Comparison of ENCODE assay signal across 9 cellular contexts in the genomic region with DNA sequence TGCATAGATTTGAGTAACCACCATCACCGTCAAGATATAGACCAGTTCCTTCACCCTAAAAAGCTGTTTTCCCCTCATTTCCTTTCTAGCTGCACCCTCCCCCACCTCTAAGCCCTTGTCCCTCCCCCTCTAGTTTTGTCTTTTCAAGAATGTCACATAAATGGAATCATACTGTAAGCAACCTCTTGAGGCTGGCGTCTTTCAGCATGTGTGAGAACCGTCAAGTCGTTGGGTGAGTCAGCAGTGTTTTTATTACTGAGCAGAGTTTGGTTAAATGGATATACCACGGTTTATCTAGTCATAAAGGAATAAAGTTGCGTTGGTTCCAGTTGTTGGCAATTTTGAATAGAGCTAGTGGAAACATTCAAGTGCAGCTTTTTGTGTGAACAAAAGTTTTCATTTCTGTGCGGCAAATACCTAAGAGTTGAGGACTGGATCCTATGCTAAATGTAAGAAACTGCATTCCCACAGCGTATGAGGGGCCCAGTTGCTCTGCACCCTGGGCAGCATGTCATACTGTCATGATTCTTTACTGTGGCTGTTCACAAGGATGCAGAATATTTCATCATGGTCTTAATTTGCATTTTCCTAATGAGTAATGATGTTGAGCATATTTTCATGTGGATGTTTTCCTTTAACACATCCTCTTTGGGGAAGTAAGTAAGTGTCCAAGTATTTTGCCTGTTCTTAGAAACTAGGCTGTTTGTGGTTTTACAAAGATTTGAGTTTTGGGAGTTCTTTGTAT.
DNase-seq lines count a peak whose midpoint lies in the region; ATAC-seq and TF ChIP-seq lines count a peak whose summit lies in the region.
"Had no signal": no experiment of that assay in that cellular context is flagged by ENCODE, and none has a peak within 500 bp of the region (broad histone marks: within the 10 kb centered on the region; RNA-seq: fewer than 3 reads in every experiment).

No MANE protein-coding gene starts in this region.

- H3K9me3 ChIP-seq in breast epithelium (no peaks in the 10 kb centered on the region), IMR-90 (ENCODE audit: control insufficient read depth, insufficient read depth, low read length) (no peaks in the 10 kb centered on the region), transverse colon (no peaks in the 10 kb centered on the region)

- no peaks in the 10 kb centered on the region for H3K27me3 Mint-ChIP-seq in MCF 10A (ENCODE audit: insufficient read depth, unreplicated experiment)

- no peak overlapping the region for H3K18ac ChIP-seq in IMR-90 (ENCODE audit: low read depth, low read length)

- no peak overlapping the region for H2AK5ac ChIP-seq in IMR-90 (ENCODE audit: low read depth, low read length)

- POLR2A ChIA-PET in MCF 10A (lab: Yijun Ruan, JAX) (no interaction called here), IMR-90 (lab: Charles Lee; ENCODE audit: unreplicated experiment) (no interaction called here)

- no peak for TF ChIP-seq EP300 in transverse colon (IDR thresholded peaks at IDR 0.05; ENCODE audit: low read depth)

- peak; percentile 14 for DNase-seq in MCF 10A (ENCODE audit: unreplicated experiment)
- DNase-seq in breast epithelium (ENCODE audit: low spot score in 2 of 2) = no peak
- peak; percentile 80 for DNase-seq in IMR-90
- peak; percentile 70 for DNase-seq in brain microvascular endothelial cell
- peak; percentile 17 for DNase-seq in transverse colon
- no peak for DNase-seq in C1 segment of cervical spinal cord (lab: John Stamatoyannopoulos, UW)
- DNase-seq in NCI-H82 treated with DMSO at 0.1 percent for 48 hours (lab: John Stamatoyannopoulos, UW; ENCODE audit: unreplicated experiment) = no peak

- H4K20me1 ChIP-seq in IMR-90 (ENCODE audit: insufficient read depth, low read length) = peaks cover 5% of the 10 kb centered on the region; the same call in 1 of the 2 replicates

- CTCF ChIA-PET in MCF 10A (lab: Yijun Ruan, JAX) (interaction anchor here (0.6 kb wide), 2 partner anchors 9 to 359 kb away, joined by 3 read pairs; no protein-coding TSS in a partner anchor), IMR-90 (lab: Yijun Ruan, JAX) (interaction anchor here (1.5 kb wide), 1 partner anchor 12 kb away, joined by 4 read pairs; no protein-coding TSS in a partner anchor)

- no peak overlapping the region for H3K23ac ChIP-seq in IMR-90 (ENCODE audit: low read depth, low read length)

- BruUV-seq in MCF 10A (replicated peaks; lab: Mats Ljungman, UMichigan) = no TSS peak
- BruUV-seq in IMR-90 (replicated peaks; lab: Mats Ljungman, UMichigan) = no TSS peak

- H3K79me1 ChIP-seq in IMR-90 (ENCODE audit: low read depth in 1 of 2, low read length in 2 of 2) = 0 out of 4 replicates have a peak, but pooled peaks cover 0 to 3% of the 10 kb centered on the region in 2 experiments

- no peak overlapping the region for H3K56ac ChIP-seq in IMR-90 (ENCODE audit: extremely low read depth, insufficient read depth, low read length)

- no peak overlapping the region for H2AFZ ChIP-seq in IMR-90 (replicated peaks; ENCODE audit: low read length, poor library complexity)

- H2BK20ac ChIP-seq in IMR-90 (ENCODE audit: low read depth, low read length) = no peak overlapping the region

- no peak overlapping the region for H3K9ac ChIP-seq in IMR-90 (ENCODE audit: low read depth, low read length)

- no peak overlapping the region for H4K8ac ChIP-seq in IMR-90 (ENCODE audit: low read depth in 2 of 2, low read length in 2 of 2)

- no peak overlapping the region for H3K4ac ChIP-seq in IMR-90 (ENCODE audit: low read depth, low read length)

- H3K9me1 ChIP-seq in IMR-90 (ENCODE audit: insufficient read depth, low read length) = peaks cover 14% of the 10 kb centered on the region

- H3K27me3 ChIP-seq in breast epithelium (no peaks in the 10 kb centered on the region), IMR-90 (ENCODE audit: control insufficient read depth, insufficient read depth, low read length) (no peaks in the 10 kb centered on the region), brain microvascular endothelial cell (replicated peaks) (no peaks in the 10 kb centered on the region), transverse colon (no peaks in the 10 kb centered on the region)

- TF ChIP-seq CTCF in MCF 10A (IDR thresholded peaks at IDR 0.05; ENCODE audit: unreplicated experiment) (no peak), breast epithelium (IDR thresholded peaks at IDR 0.05) (no peak), IMR-90 (conservative IDR thresholded peaks at IDR 0.05; ENCODE audit: low read depth, low read length) (no peak), brain microvascular endothelial cell (IDR thresholded peaks at IDR 0.05; ENCODE audit: low read depth, low read length, missing control alignments) (no peak), transverse colon (IDR thresholded peaks at IDR 0.05) (no peak)

- H3K36me3 ChIP-seq in breast epithelium (no peaks in the 10 kb centered on the region), IMR-90 (ENCODE audit: control insufficient read depth, insufficient read depth, low read length) (no peaks in the 10 kb centered on the region), brain microvascular endothelial cell (replicated peaks) (no peaks in the 10 kb centered on the region), transverse colon (no peaks in the 10 kb centered on the region)

- no peak for TF ChIP-seq RAD21 in IMR-90 (IDR thresholded peaks at IDR 0.05; ENCODE audit: low read length)

- H2BK15ac ChIP-seq in IMR-90 (ENCODE audit: low read depth, low read length) = no peak overlapping the region

- no peak overlapping the region for H3K4me2 ChIP-seq in IMR-90 (ENCODE audit: low read depth, low read length)

- ATAC-seq in IMR-90 (ENCODE audit: low read depth) (peak; percentile 79), HG03025 (IDR thresholded peaks at IDR 0.05; ENCODE audit: low FRiP score, unreplicated experiment) (no peak)

- peak overlapping the region; percentile 33 for H2BK5ac ChIP-seq in IMR-90 (ENCODE audit: low read depth, low read length, poor library complexity, severe bottlenecking)

- dilution Hi-C loops in IMR-90 (cut with HindIII; ENCODE audit: low sequenced_read_pairs, unreplicated experiment) = no loop called here

- H4K5ac ChIP-seq in IMR-90 (ENCODE audit: low read depth, low read length) = no peak overlapping the region

- no peaks in the 10 kb centered on the region for H3K9me3 Mint-ChIP-seq in MCF 10A (ENCODE audit: unreplicated experiment)

- intact Hi-C loops in MCF 10A (cut with micrococcal nuclease) = no loop called here
- intact Hi-C loops in breast epithelium (cut with DNase I; ENCODE audit: low total_unique reads) = no loop called here
- intact Hi-C loops in IMR-90 (cut with micrococcal nuclease) = no loop called here
- intact Hi-C loops in transverse colon (cut with DNase I; ENCODE audit: low total_unique reads) = no loop called here

- no peak overlapping the region for H3K4me3 ChIP-seq in breast epithelium
- H3K4me3 ChIP-seq in IMR-90 (ENCODE audit: insufficient read depth, low read depth, low read length) = no peak overlapping the region
- no peak overlapping the region for H3K4me3 ChIP-seq in brain microvascular endothelial cell (ENCODE audit: low read depth, low read length)
- no peak overlapping the region for H3K4me3 ChIP-seq in transverse colon
- H3K4me3 ChIP-seq: lung had no signal

- no peak overlapping the region for H3K27ac Mint-ChIP-seq in MCF 10A (ENCODE audit: low read depth, unreplicated experiment)

- H2AK9ac ChIP-seq in IMR-90 (replicated peaks; ENCODE audit: low read depth, low read length, poor library complexity) = no peak overlapping the region

- no peaks in the 10 kb centered on the region for H3K4me1 ChIP-seq in breast epithelium
- peaks cover 11% of the 10 kb centered on the region for H3K4me1 ChIP-seq in IMR-90 (ENCODE audit: control insufficient read depth, insufficient read depth, low read length)
- H3K4me1 ChIP-seq in transverse colon = peaks cover 11 to 27% (median 23%) of the 10 kb centered on the region in 4 donors

- in situ Hi-C loops in IMR-90 (cut with MboI; ENCODE audit: low sequenced_read_pairs) (no loop called here), brain microvascular endothelial cell (cut with HindIII; ENCODE audit: low pct_ligation_motif_present, low sequenced_read_pairs) (no loop called here), transverse colon (cut with MboI; ENCODE audit: low pct_ligation_motif_present in 1 of 4, low pct_unique_long_range_greater_than_20kb in 1 of 4, low sequenced_read_pairs in 3 of 4) (no loop called here)

- H3K27ac ChIP-seq in breast epithelium = no peak overlapping the region
- H3K27ac ChIP-seq in IMR-90 (ENCODE audit: insufficient read depth, low read length) = no peak overlapping the region
- no peak overlapping the region for H3K27ac ChIP-seq in brain microvascular endothelial cell
- H3K27ac ChIP-seq in transverse colon = peak overlapping the region in 3 of 4 donors; percentile 16 to 34 (median 33)

- no peak overlapping the region for H4K91ac ChIP-seq in IMR-90 (ENCODE audit: insufficient read depth, low read depth, low read length)

- no peak overlapping the region for H2BK120ac ChIP-seq in IMR-90 (ENCODE audit: low read depth, low read length)

- 63% methylated on average over 4 of the region's 8 CpGs; no CpG with 5 or more reads in 1 of the 2 experiments for WGBS in IMR-90 (ENCODE audit: extremely low coverage in 2 of 2, insufficient read length in 1 of 2), 2 experiments
- WGBS in transverse colon (ENCODE audit: low coverage in 1 of 2), 2 donors = 7 to 24% methylated on average over 7 to 8 of the region's 8 CpGs

- TF ChIP-seq POLR2A in breast epithelium (IDR thresholded peaks at IDR 0.05) (no peak), IMR-90 (IDR thresholded peaks at IDR 0.05; ENCODE audit: low read depth, low read length) (no peak), transverse colon (IDR thresholded peaks at IDR 0.05) (no peak)

- peaks cover 13% of the 10 kb centered on the region for H3K4me1 Mint-ChIP-seq in MCF 10A (ENCODE audit: insufficient read depth, unreplicated experiment)

- peaks cover 6% of the 10 kb centered on the region for H3K36me3 Mint-ChIP-seq in MCF 10A (ENCODE audit: insufficient read depth, unreplicated experiment)

- H3K14ac ChIP-seq in IMR-90 (replicated peaks; ENCODE audit: low read depth, low read length) = no peak overlapping the region

- H3K4me3 Mint-ChIP-seq in MCF 10A (ENCODE audit: unreplicated experiment) = no peak overlapping the region

TF ChIP-seq in IMR-90, 13 proteins besides CTCF, POLR2A, EP300 and RAD21 (continues in another document):
- TF ChIP-seq, protein P1, sequence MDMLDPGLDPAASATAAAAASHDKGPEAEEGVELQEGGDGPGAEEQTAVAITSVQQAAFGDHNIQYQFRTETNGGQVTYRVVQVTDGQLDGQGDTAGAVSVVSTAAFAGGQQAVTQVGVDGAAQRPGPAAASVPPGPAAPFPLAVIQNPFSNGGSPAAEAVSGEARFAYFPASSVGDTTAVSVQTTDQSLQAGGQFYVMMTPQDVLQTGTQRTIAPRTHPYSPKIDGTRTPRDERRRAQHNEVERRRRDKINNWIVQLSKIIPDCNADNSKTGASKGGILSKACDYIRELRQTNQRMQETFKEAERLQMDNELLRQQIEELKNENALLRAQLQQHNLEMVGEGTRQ (IDR thresholded peaks at IDR 0.05; ENCODE audit: low read depth, low read length) = no peak

Comparison
In these comparisons a context has a peak if more than half of its experiments do, and no peak if none do; other contexts are left out.
1. DNase-seq: peak in MCF 10A (single experiment), IMR-90 (single experiment), brain microvascular endothelial cell (single experiment) and transverse colon (single experiment); none in breast epithelium (0 of 2), C1 segment of cervical spinal cord (0 of 14) and NCI-H82 treated with DMSO at 0.1 percent for 48 hours (single experiment).
2. H3K27ac ChIP-seq: peak in transverse colon (3 of 4); none in breast epithelium (0 of 2), IMR-90 (single experiment) and brain microvascular endothelial cell (single experiment).